ENCODE assay signal across 1 cellular context in genomic region chr17:39239640-39240314, GRCh38.
A peak's percentile ranks its signal among the peaks of the same experiment; 100 is the strongest.
TF ChIP-seq lines count a peak whose summit lies in the region.

No MANE protein-coding gene starts in this region.

TF ChIP-seq in HepG2, 621 proteins besides CTCF, POLR2A, EP300 and RAD21 (continued from another document):
- TF ChIP-seq XRCC5 (optimal IDR thresholded peaks at IDR 0.05; ENCODE audit: low read length): peak; percentile 74
- 0 out of 2 replicates have a peak, but pooled peaks have one; percentile 64 for TF ChIP-seq CBX5 (CRISPR knock-in tag; IDR thresholded peaks at IDR 0.05; ENCODE audit: borderline replicate concordance)
- peak; percentile 35; the same call in 1 of the 2 replicates for TF ChIP-seq IKZF5 (CRISPR knock-in tag; IDR thresholded peaks at IDR 0.05)
- 0 out of 2 replicates have a peak, but pooled peaks have one; percentile 45 for TF ChIP-seq ZNF501 (CRISPR knock-in tag; IDR thresholded peaks at IDR 0.05)
- no peak for TF ChIP-seq ZNF660 (CRISPR knock-in tag; IDR thresholded peaks at IDR 0.05; ENCODE audit: borderline replicate concordance, low read depth)
- TF ChIP-seq ZNF883 (CRISPR knock-in tag; IDR thresholded peaks at IDR 0.05; ENCODE audit: not compliant biosample characterization): peak; percentile 51
- 0 out of 2 replicates have a peak, but pooled peaks have one; percentile 28 for TF ChIP-seq HDAC2 (CRISPR knock-in tag; IDR thresholded peaks at IDR 0.05)
- peak; percentile 46; the same call in 1 of the 2 replicates for TF ChIP-seq ZNF768 (CRISPR knock-in tag; IDR thresholded peaks at IDR 0.05)
- no peak for TF ChIP-seq MZF1 (CRISPR knock-in tag; IDR thresholded peaks at IDR 0.05; ENCODE audit: borderline replicate concordance)
- no peak for TF ChIP-seq ELF3 (CRISPR knock-in tag; IDR thresholded peaks at IDR 0.05)
- TF ChIP-seq ZNF33B (CRISPR knock-in tag; IDR thresholded peaks at IDR 0.05): 0 out of 2 replicates have a peak, but pooled peaks have one; percentile 43
- peak in 1 of 2 experiments; percentile 79; a peak in 1 of 4 replicates for TF ChIP-seq HMGXB4 (CRISPR knock-in tag; IDR thresholded peaks at IDR 0.05; ENCODE audit: borderline replicate concordance in 1 of 2, low read depth in 1 of 2)
- TF ChIP-seq HOMEZ (CRISPR knock-in tag; IDR thresholded peaks at IDR 0.05; ENCODE audit: low read depth): 0 out of 2 replicates have a peak, but pooled peaks have one; percentile 29
- TF ChIP-seq HMG20B (CRISPR knock-in tag; conservative IDR thresholded peaks at IDR 0.05): no peak
- TF ChIP-seq ZNF772 (CRISPR knock-in tag; IDR thresholded peaks at IDR 0.05): no peak
